In genomic region chr2:224584768-224585204, GRCh38 we compare ENCODE assay signal across 9 cellular contexts. TPM values are rescaled to one million over a fixed set of nuclear protein-coding genes. Genes with fewer than 3 reads are reported as not detected.
A peak's percentile ranks its signal among the peaks of the same experiment; 100 is the strongest.
DNase-seq lines count a peak whose midpoint lies in the region; ATAC-seq, FAIRE-seq and TF ChIP-seq lines count a peak whose summit lies in the region.
"Had no signal": no experiment of that assay in that cellular context is flagged by ENCODE, and none has a peak within 500 bp of the region (broad histone marks: within the 10 kb centered on the region; RNA-seq: fewer than 3 reads in every experiment).

No MANE protein-coding gene starts in this region.

- no peak overlapping the region for H3K9ac ChIP-seq in kidney (ENCODE audit: low read length in 2 of 2)

- peak overlapping the region; percentile 83 to 91 for H3K27ac ChIP-seq in kidney (ENCODE audit: low read depth in 2 of 2, low read length in 2 of 2)

- peaks cover 2 to 3% of the 10 kb centered on the region in 2 donors for H3K4me1 ChIP-seq in kidney (ENCODE audit: control insufficient read depth in 1 of 2, insufficient read depth in 1 of 2, low read depth in 1 of 2, low read length in 2 of 2)

- peaks cover 0 to 15% (median 0%) of the 10 kb centered on the region in 5 experiments for H3K9me3 Mint-ChIP-seq in brain

- DNase-seq in Daoy (ENCODE audit: low read depth) = peak; percentile 53
- peak; percentile 45 for DNase-seq in UCSD-AML1 (lab: John Stamatoyannopoulos, UW; ENCODE audit: unreplicated experiment)
- peak; percentile 91 for DNase-seq in kidney
- DNase-seq in stimulated activated CD4-positive, alpha-beta T cell treated with anti-CD3 and anti-CD28 coated beads, Interleukin-1b, Interleukin-23, amount 100 ng/mL, for 4 hours (ENCODE audit: low read depth in 2 of 2) = peak; percentile 27 to 54
- DNase-seq in DMS114 treated with DMSO at 0.1 percent for 48 hours (lab: John Stamatoyannopoulos, UW; ENCODE audit: unreplicated experiment) = no peak

- FAIRE-seq in kidney (lab: Jason Lieb, UNC) = no peak
- FAIRE-seq: islet of Langerhans had no signal

- no peaks in the 10 kb centered on the region for H3K9me3 ChIP-seq in kidney (ENCODE audit: control insufficient read depth in 1 of 2, low read length in 2 of 2)

- peak overlapping the region; percentile 21 to 51 for H3K4me3 ChIP-seq in kidney (ENCODE audit: low read length in 2 of 2)

- TF ChIP-seq CTCF in brain (conservative IDR thresholded peaks at IDR 0.05) (no peak), kidney (IDR thresholded peaks at IDR 0.05; ENCODE audit: borderline replicate concordance, extremely low read depth, insufficient read depth) (no peak)

- no peaks in the 10 kb centered on the region for H3K36me3 ChIP-seq in kidney (ENCODE audit: control insufficient read depth in 1 of 2, insufficient read depth in 2 of 2, low read length in 2 of 2)

- intact Hi-C loops in kidney (cut with DNase I) = no loop called here

- peak overlapping the region; percentile 82 to 96 (median 87) for H3K4me3 Mint-ChIP-seq in brain

- H3K27me3 Mint-ChIP-seq in brain = peaks cover 10% of the 10 kb centered on the region

- H3K4me1 Mint-ChIP-seq in brain = peaks cover 52% of the 10 kb centered on the region

- peak; percentile 22 for ATAC-seq in GM19468 (IDR thresholded peaks at IDR 0.05; ENCODE audit: extremely low read depth, unreplicated experiment)
- peak; percentile 34 for ATAC-seq in HG03571 (IDR thresholded peaks at IDR 0.05; ENCODE audit: unreplicated experiment)

- H3K27ac Mint-ChIP-seq in brain = peak overlapping the region in 4 of 5 experiments; percentile 90 to 94 (median 93)

- H3K36me3 Mint-ChIP-seq in brain = peaks cover 40% of the 10 kb centered on the region

RNA-seq across cellular contexts. Expression of gene CUL3, which starts 0.4 kb away (rescaled TPM):
- 69.8 and 79.8 TPM in 2 replicates for total RNA-seq in Daoy (2014; rRNA removed; shearing (Covaris generic))
- 50.3 TPM for polyA plus RNA-seq in brain (ENCODE audit: insufficient read depth, low read depth, low replicate concordance)
- total RNA-seq in kidney = 78.5 TPM
- 81.2 TPM for polyA plus RNA-seq in kidney (ENCODE audit: insufficient read depth, low read depth, low replicate concordance)
